19 cellular contexts compared by ENCODE assay signal in genomic region chr6:22980446-22980845, GRCh38.
DNase-seq lines count a peak whose midpoint lies in the region; ATAC-seq and TF ChIP-seq lines count a peak whose summit lies in the region.
"Had no signal": no experiment of that assay in that cellular context is flagged by ENCODE, and none has a peak within 500 bp of the region (broad histone marks: within the 10 kb centered on the region; RNA-seq: fewer than 3 reads in every experiment).

No MANE protein-coding gene starts in this region.

- peaks cover 13% of the 10 kb centered on the region for H3K9me3 Mint-ChIP-seq in activated T-helper 17 cell treated with anti-CD3 and anti-CD28 coated beads, Interleukin-2, amount 50 U/mL, for 72 hours

- no peaks in the 10 kb centered on the region for H3K36me3 Mint-ChIP-seq in activated T-helper 17 cell treated with anti-CD3 and anti-CD28 coated beads, Interleukin-2, amount 50 U/mL, for 72 hours (ENCODE audit: low read depth)
- H3K36me3 Mint-ChIP-seq: naive B cell had no signal

- no peak for TF ChIP-seq CTCF in foreskin keratinocyte (conservative IDR thresholded peaks at IDR 0.05)

- no peaks in the 10 kb centered on the region for H3K27me3 Mint-ChIP-seq in activated T-helper 17 cell treated with anti-CD3 and anti-CD28 coated beads, Interleukin-2, amount 50 U/mL, for 72 hours
- H3K27me3 Mint-ChIP-seq: activated naive CD8-positive, alpha-beta T cell treated with anti-CD3 and anti-CD28 coated beads, Interleukin-2, amount 50 U/mL, for 24 hours; naive B cell had no signal

- H3K4me3 Mint-ChIP-seq in activated T-helper 17 cell treated with anti-CD3 and anti-CD28 coated beads, Interleukin-2, amount 50 U/mL, for 72 hours: no peak overlapping the region
- H3K4me3 Mint-ChIP-seq: activated naive CD8-positive, alpha-beta T cell treated with anti-CD3 and anti-CD28 coated beads, Interleukin-2, amount 50 U/mL, for 24 hours; naive B cell had no signal

- H3K27me3 ChIP-seq in foreskin keratinocyte: no peaks in the 10 kb centered on the region
- H3K27me3 ChIP-seq: gastroesophageal sphincter had no signal

- no peaks in the 10 kb centered on the region for H3K4me1 Mint-ChIP-seq in activated T-helper 17 cell treated with anti-CD3 and anti-CD28 coated beads, Interleukin-2, amount 50 U/mL, for 72 hours
- H3K4me1 Mint-ChIP-seq: activated naive CD8-positive, alpha-beta T cell treated with anti-CD3 and anti-CD28 coated beads, Interleukin-2, amount 50 U/mL, for 24 hours; naive B cell had no signal

- ATAC-seq in foreskin keratinocyte: peak; percentile 69
- no peak for ATAC-seq in activated T-helper 17 cell treated with anti-CD3 and anti-CD28 coated beads, Interleukin-2, amount 50 U/mL, for 72 hours (replicated peaks)
- ATAC-seq: activated naive CD8-positive, alpha-beta T cell treated with anti-CD3 and anti-CD28 coated beads, Interleukin-2, amount 50 U/mL, for 24 hours; gastroesophageal sphincter had no signal

- DNase-seq in AG20443 (ENCODE audit: low spot score): peak; percentile 43
- peak; percentile 37 for DNase-seq in HK-2 (ENCODE audit: unreplicated experiment)
- DNase-seq in T1000 (lab: John Stamatoyannopoulos, UW): peak; percentile 60
- no peak for DNase-seq in foreskin keratinocyte
- DNase-seq in NCI-H128 (lab: John Stamatoyannopoulos, UW; ENCODE audit: unreplicated experiment): no peak
- no peak for DNase-seq in NCI-H526 (lab: John Stamatoyannopoulos, UW)
- no peak for DNase-seq in activated CD8-positive, alpha-beta memory T cell treated with anti-CD3 and anti-CD28 coated beads for 24 hours
- DNase-seq: activated naive CD8-positive, alpha-beta T cell treated with anti-CD3 and anti-CD28 coated beads, Interleukin-2, amount 50 U/mL, for 24 hours; central memory CD4-positive, alpha-beta T cell; effector memory CD4-positive, alpha-beta T cell; KG1; naive B cell; NCI-H1436; Right ventricle myocardium superior; stimulated activated CD4-positive, alpha-beta T cell treated with anti-CD3 and anti-CD28 coated beads, Interleukin-4, amount 100 ng/mL, for 24 hours; stimulated activated CD8-positive, alpha-beta memory T cell treated with anti-CD3 and anti-CD28 coated beads, Interleukin-4, amount 100 ng/mL, for 48 hours had no signal

- H3K27ac Mint-ChIP-seq in activated T-helper 17 cell treated with anti-CD3 and anti-CD28 coated beads, Interleukin-2, amount 50 U/mL, for 72 hours: no peak overlapping the region
- H3K27ac Mint-ChIP-seq: activated naive CD8-positive, alpha-beta T cell treated with anti-CD3 and anti-CD28 coated beads, Interleukin-2, amount 50 U/mL, for 24 hours; activated T-helper 2 cell treated with anti-CD3 and anti-CD28 coated beads, Interferon-gamma antibody, Interleukin-2, Interleukin-4, amounts not matched to agents 10 μg/mL and 5 μg/mL and 100 μg/mL, durations not matched to agents 14 hours and 24 hours and 36 hours; naive B cell had no signal

- no peak overlapping the region for H3K27ac ChIP-seq in foreskin keratinocyte
- H3K27ac ChIP-seq: gastroesophageal sphincter had no signal

- no peaks in the 10 kb centered on the region for H3K4me1 ChIP-seq in foreskin keratinocyte
- H3K4me1 ChIP-seq: gastroesophageal sphincter had no signal

Comparison
In these comparisons a context has a peak if more than half of its experiments do, and no peak if none do; other contexts are left out.
1. DNase-seq: peak in AG20443 (single experiment), HK-2 (single experiment) and T1000 (single experiment); none in foreskin keratinocyte (0 of 2), NCI-H128 (single experiment), NCI-H526 (0 of 2) and activated CD8-positive, alpha-beta memory T cell treated with anti-CD3 and anti-CD28 coated beads for 24 hours (single experiment).